In the genomic region with DNA sequence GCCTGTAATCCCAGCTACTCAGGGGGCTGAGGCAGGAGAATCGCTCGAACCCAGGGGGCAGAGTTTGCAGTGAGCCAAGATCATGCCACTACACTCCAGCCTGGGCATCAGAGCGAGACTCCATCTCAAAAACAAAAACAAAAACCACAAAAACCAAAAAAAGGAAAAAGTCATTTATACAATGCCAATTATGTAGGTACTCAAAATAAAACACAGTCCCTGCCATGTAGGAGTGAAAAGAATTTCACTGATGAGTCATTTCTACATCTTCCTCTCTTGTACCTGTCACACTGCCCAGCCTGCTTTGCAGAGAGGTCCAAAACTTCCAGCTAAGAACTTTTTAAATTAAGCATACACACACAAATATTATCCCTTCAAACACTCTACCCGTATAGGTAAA, we compare ENCODE assay signal across 18 cellular contexts.
A peak's percentile ranks its signal among the peaks of the same experiment; 100 is the strongest.
DNase-seq lines count a peak whose midpoint lies in the region; ATAC-seq and TF ChIP-seq lines count a peak whose summit lies in the region.
"Had no signal": no experiment of that assay in that cellular context is flagged by ENCODE, and none has a peak within 500 bp of the region (broad histone marks: within the 10 kb centered on the region; RNA-seq: fewer than 3 reads in every experiment).

No MANE protein-coding gene starts in this region.

- no peak for DNase-seq in RWPE1 (ENCODE audit: low spot score)
- DNase-seq in renal cortical epithelial cell (ENCODE audit: low read depth) = peak; percentile 40
- no peak for DNase-seq in activated CD4-positive, alpha-beta T cell treated with anti-CD3 and anti-CD28 coated beads, Interleukin-2, amount 50 U/mL, for 48 hours
- DNase-seq in NCI-H82 (lab: John Stamatoyannopoulos, UW) = no peak
- DNase-seq: activated naive CD4-positive, alpha-beta T cell treated with Interleukin-2 at 50 U/mL for 16 hours; AML-193; amygdala; Caco-2; Kasumi-1; NCI-H1105 treated with DMSO at 0.1 percent for 48 hours; NCI-H526; SJCRH30; spleen had no signal

- H3K27ac ChIP-seq in RWPE1 = peak overlapping the region; percentile 41
- H3K27ac ChIP-seq: SJCRH30, spleen had no signal

- CTCF ChIA-PET in RWPE1 (lab: Yijun Ruan, JAX) = interaction anchor here (0.6 kb wide), 1 partner anchor 8 kb away, joined by 3 read pairs; no protein-coding TSS in a partner anchor

- no peak for TF ChIP-seq CTCF in RWPE1 (conservative IDR thresholded peaks at IDR 0.05; ENCODE audit: low read depth)

- POLR2A ChIA-PET in RWPE1 (lab: Yijun Ruan, JAX; ENCODE audit: low non-redundant PET) = no interaction called here

- peak; percentile 70 for ATAC-seq in GM19351 (IDR thresholded peaks at IDR 0.05; ENCODE audit: unreplicated experiment)
- peak; percentile 48 for ATAC-seq in HG02798 (IDR thresholded peaks at IDR 0.05; ENCODE audit: poor library complexity, unreplicated experiment)
- ATAC-seq in GM21390 (IDR thresholded peaks at IDR 0.05; ENCODE audit: unreplicated experiment) = no peak
- ATAC-seq in HG03460 (IDR thresholded peaks at IDR 0.05; ENCODE audit: unreplicated experiment) = no peak
- ATAC-seq: left lobe of liver had no signal

Comparison
In these comparisons a context has a peak if more than half of its experiments do, and no peak if none do; other contexts are left out.
1. ATAC-seq: peak in GM19351 (single experiment) and HG02798 (single experiment); none in GM21390 (single experiment) and HG03460 (single experiment).